1 cellular context compared by ENCODE assay signal in genomic region chr13:40637644-40638043, GRCh38.
TF ChIP-seq lines count a peak whose summit lies in the region.

No MANE protein-coding gene starts in this region.

TF ChIP-seq in HepG2, 621 proteins besides CTCF, POLR2A, EP300 and RAD21:
- TF ChIP-seq ZNF839 (CRISPR knock-in tag; IDR thresholded peaks at IDR 0.05; ENCODE audit: borderline replicate concordance), result no peak
- TF ChIP-seq SOX5 (CRISPR knock-in tag; IDR thresholded peaks at IDR 0.05; ENCODE audit: borderline replicate concordance), result no peak
- no peak for TF ChIP-seq SP2 (CRISPR knock-in tag; IDR thresholded peaks at IDR 0.05)
- no peak for TF ChIP-seq ZNF703 (CRISPR knock-in tag; IDR thresholded peaks at IDR 0.05; ENCODE audit: borderline replicate concordance)
- TF ChIP-seq ZNF382 (CRISPR knock-in tag; IDR thresholded peaks at IDR 0.05; ENCODE audit: borderline replicate concordance), result no peak
- no peak for TF ChIP-seq ZBTB8A (CRISPR knock-in tag; IDR thresholded peaks at IDR 0.05; ENCODE audit: borderline replicate concordance, low read depth)
- TF ChIP-seq ZSCAN9 (CRISPR knock-in tag; IDR thresholded peaks at IDR 0.05; ENCODE audit: borderline replicate concordance), result no peak
- TF ChIP-seq GPBP1L1 (CRISPR knock-in tag; IDR thresholded peaks at IDR 0.05), result no peak
- no peak for TF ChIP-seq ZNF432 (CRISPR knock-in tag; IDR thresholded peaks at IDR 0.05; ENCODE audit: borderline replicate concordance)
- TF ChIP-seq DMTF1 (CRISPR knock-in tag; IDR thresholded peaks at IDR 0.05), result no peak
- TF ChIP-seq ZBTB2 (CRISPR knock-in tag; IDR thresholded peaks at IDR 0.05; ENCODE audit: low read depth), result no peak
- no peak for TF ChIP-seq CREBL2 (CRISPR knock-in tag; IDR thresholded peaks at IDR 0.05; ENCODE audit: borderline replicate concordance)
TF ChIP-seq in HepG2: peak in this region for 0.
